21 cellular contexts compared by ENCODE assay signal in genomic region chr16:30914849-30915248, GRCh38. TPM values are rescaled to one million over a fixed set of nuclear protein-coding genes. Genes with fewer than 3 reads are reported as not detected.
"Had no signal": no experiment of that assay in that cellular context is flagged by ENCODE, and none has a peak within 500 bp of the region (broad histone marks: within the 10 kb centered on the region; RNA-seq: fewer than 3 reads in every experiment).

No MANE protein-coding gene starts in this region.

- H3K27ac Mint-ChIP-seq: naive thymus-derived CD4-positive, alpha-beta T cell; nephron progenitor cell; stimulated activated naive CD8-positive, alpha-beta T cell treated with anti-CD3 and anti-CD28 coated beads, Interleukin-15, Interleukin-2, amounts not matched to agents 100 ng/mL and 50 ng/mL, for 24 hours had no signal

- ATAC-seq: gastroesophageal sphincter; left lobe of liver; naive thymus-derived CD4-positive, alpha-beta T cell had no signal

- H3K27ac ChIP-seq: colonic mucosa, esophagus squamous epithelium, gastroesophageal sphincter, sigmoid colon, skin epidermis, tibial artery, upper lobe of left lung, uterus had no signal

- H3K4me3 Mint-ChIP-seq: naive thymus-derived CD4-positive, alpha-beta T cell; nephron progenitor cell; stimulated activated naive CD8-positive, alpha-beta T cell treated with anti-CD3 and anti-CD28 coated beads, Interleukin-15, Interleukin-2, amounts not matched to agents 100 ng/mL and 50 ng/mL, for 24 hours had no signal

- H3K4me3 ChIP-seq: colonic mucosa, esophagus squamous epithelium, gastroesophageal sphincter, sigmoid colon, skin epidermis, tibial artery, upper lobe of left lung, uterus had no signal

- H3K36me3 ChIP-seq: colonic mucosa, esophagus squamous epithelium, gastroesophageal sphincter, sigmoid colon, tibial artery, upper lobe of left lung, uterus had no signal

- H3K9me3 ChIP-seq: colonic mucosa, esophagus squamous epithelium, gastroesophageal sphincter, sigmoid colon, tibial artery, upper lobe of left lung, uterus had no signal

- H3K36me3 Mint-ChIP-seq: naive thymus-derived CD4-positive, alpha-beta T cell had no signal

- H3K27me3 Mint-ChIP-seq: stimulated activated naive CD8-positive, alpha-beta T cell treated with anti-CD3 and anti-CD28 coated beads, Interleukin-15, Interleukin-2, amounts not matched to agents 100 ng/mL and 50 ng/mL, for 24 hours had no signal

- H3K4me1 ChIP-seq: colonic mucosa, gastroesophageal sphincter, sigmoid colon, tibial artery, upper lobe of left lung, uterus had no signal

- H3K9me3 Mint-ChIP-seq: naive thymus-derived CD4-positive, alpha-beta T cell; nephron progenitor cell; stimulated activated naive CD8-positive, alpha-beta T cell treated with anti-CD3 and anti-CD28 coated beads, Interleukin-15, Interleukin-2, amounts not matched to agents 100 ng/mL and 50 ng/mL, for 24 hours had no signal

- H3K27me3 ChIP-seq: colonic mucosa, esophagus squamous epithelium, gastroesophageal sphincter, sigmoid colon, tibial artery, upper lobe of left lung, uterus had no signal

- DNase-seq: colonic mucosa; dermis blood vessel endothelial cell; esophagus squamous epithelium; foreskin fibroblast; head of caudate nucleus; hippocampal formation; islet precursor cell; mammary epithelial cell; naive thymus-derived CD4-positive, alpha-beta T cell; nephron progenitor cell; posterior cingulate gyrus; sigmoid colon; stimulated activated CD4-positive, alpha-beta T cell treated with anti-CD3 and anti-CD28 coated beads, Interleukin-2, amount 100 ng/mL, for 24 hours; stimulated activated CD4-positive, alpha-beta T cell treated with anti-CD3 and anti-CD28 coated beads, Interleukin-4, amount 100 ng/mL, for 4 hours; tibial artery; upper lobe of left lung; uterus had no signal

RNA-seq across cellular contexts. Expression of gene CTF1, which starts 18.4 kb away (rescaled TPM):
- polyA plus RNA-seq: naive thymus-derived CD4-positive, alpha-beta T cell had no signal
